Comparison of ENCODE assay signal across 29 cellular contexts in the genomic region with DNA sequence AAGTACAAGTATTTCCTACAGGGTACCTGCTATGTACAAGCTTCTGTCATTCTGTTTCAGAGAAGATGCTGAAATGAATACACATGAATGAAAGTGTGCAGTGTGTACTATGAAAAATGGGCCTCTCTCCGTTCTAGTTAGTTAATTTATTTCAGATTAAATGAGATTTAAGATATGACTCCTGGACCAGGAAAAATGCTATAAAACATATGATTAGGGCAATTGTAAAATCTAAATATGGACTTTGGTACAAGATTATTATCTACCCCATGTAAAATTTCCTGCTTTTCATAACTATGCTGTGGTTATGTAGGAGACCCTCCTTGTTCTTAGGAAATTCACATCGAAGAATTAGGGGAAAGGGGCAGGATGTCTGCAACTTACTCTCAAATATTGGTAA.
"Had no signal": no experiment of that assay in that cellular context is flagged by ENCODE, and none has a peak within 500 bp of the region (broad histone marks: within the 10 kb centered on the region; RNA-seq: fewer than 3 reads in every experiment).

No MANE protein-coding gene starts in this region.

- ATAC-seq: naive thymus-derived CD4-positive, alpha-beta T cell; natural killer cell; psoas muscle; right cardiac atrium; right lobe of liver; stimulated activated effector memory CD8-positive, alpha-beta T cell treated with anti-CD3 and anti-CD28 coated beads, Interleukin-12 subunit alpha, Interleukin-12 subunit beta, amount 100 ng/mL, for 72 hours; stimulated activated naive B cell treated with anti-CD40 and anti-IgM and Interleukin-4, amounts not matched to agents 10 μg/mL and 1 μg/mL and 100 μg/mL, for 72 hours; stimulated activated naive CD8-positive, alpha-beta T cell treated with anti-CD3 and anti-CD28 coated beads, Interleukin-15, amount 100 ng/mL, for 72 hours; upper lobe of right lung had no signal

- H3K27me3 ChIP-seq: neural progenitor cell, ovary, right lobe of liver, sigmoid colon, suprapubic skin, testis, tibial artery, upper lobe of right lung, uterus had no signal

- H3K36me3 ChIP-seq: neural progenitor cell, ovary, right lobe of liver, sigmoid colon, suprapubic skin, tibial artery, upper lobe of right lung, uterus had no signal

- H3K9ac ChIP-seq: neural progenitor cell, parathyroid adenoma had no signal

- H3K4me3 ChIP-seq: neural progenitor cell, ovary, psoas muscle, right lobe of liver, sigmoid colon, suprapubic skin, testis, tibial artery, upper lobe of right lung, uterus had no signal

- H3K4me1 Mint-ChIP-seq: natural killer cell; nephron; neural progenitor cell; stimulated activated effector memory CD8-positive, alpha-beta T cell treated with anti-CD3 and anti-CD28 coated beads, Interleukin-12 subunit alpha, Interleukin-12 subunit beta, amount 100 ng/mL, for 72 hours; stimulated activated naive CD8-positive, alpha-beta T cell treated with anti-CD3 and anti-CD28 coated beads, Interleukin-15, amount 100 ng/mL, for 72 hours had no signal

- H3K9me3 ChIP-seq: ovary, psoas muscle, right lobe of liver, sigmoid colon, suprapubic skin, testis, tibial artery, upper lobe of right lung, uterus had no signal

- H3K9me3 Mint-ChIP-seq: natural killer cell; nephron; neural progenitor cell; stimulated activated effector memory CD8-positive, alpha-beta T cell treated with anti-CD3 and anti-CD28 coated beads, Interleukin-12 subunit alpha, Interleukin-12 subunit beta, amount 100 ng/mL, for 72 hours; stimulated activated naive B cell treated with anti-CD40 and anti-IgM and Interleukin-4, amounts not matched to agents 10 μg/mL and 1 μg/mL and 100 μg/mL, for 72 hours; stimulated activated naive CD8-positive, alpha-beta T cell treated with anti-CD3 and anti-CD28 coated beads, Interleukin-15, amount 100 ng/mL, for 72 hours had no signal

- H3K4me3 Mint-ChIP-seq: naive thymus-derived CD4-positive, alpha-beta T cell; natural killer cell; nephron; neural progenitor cell; stimulated activated effector memory CD8-positive, alpha-beta T cell treated with anti-CD3 and anti-CD28 coated beads, Interleukin-12 subunit alpha, Interleukin-12 subunit beta, amount 100 ng/mL, for 72 hours; stimulated activated naive B cell treated with anti-CD40 and anti-IgM and Interleukin-4, amounts not matched to agents 10 μg/mL and 1 μg/mL and 100 μg/mL, for 72 hours; stimulated activated naive CD8-positive, alpha-beta T cell treated with anti-CD3 and anti-CD28 coated beads, Interleukin-15, amount 100 ng/mL, for 72 hours had no signal

- H3K4me2 ChIP-seq: neural progenitor cell had no signal

- H3K27ac ChIP-seq: neural progenitor cell, ovary, parathyroid adenoma, psoas muscle, right lobe of liver, sigmoid colon, suprapubic skin, testis, upper lobe of right lung, uterus had no signal

- H3K36me3 Mint-ChIP-seq: naive thymus-derived CD4-positive, alpha-beta T cell; natural killer cell; neural progenitor cell; stimulated activated effector memory CD8-positive, alpha-beta T cell treated with anti-CD3 and anti-CD28 coated beads, Interleukin-12 subunit alpha, Interleukin-12 subunit beta, amount 100 ng/mL, for 72 hours; stimulated activated naive B cell treated with anti-CD40 and anti-IgM and Interleukin-4, amounts not matched to agents 10 μg/mL and 1 μg/mL and 100 μg/mL, for 72 hours had no signal

- DNase-seq: naive thymus-derived CD4-positive, alpha-beta T cell; natural killer cell; occipital lobe; ovary; posterior cingulate gyrus; psoas muscle; right cardiac atrium; right lobe of liver; sigmoid colon; small intestine; stimulated activated CD4-positive, alpha-beta T cell treated with anti-CD3 and anti-CD28 coated beads, Interleukin-15, amount 100 ng/mL, for 24 hours; stimulated activated CD4-positive, alpha-beta T cell treated with anti-CD3 and anti-CD28 coated beads, Interleukin-2, amount 100 ng/mL, for 24 hours; stimulated activated CD4-positive, alpha-beta T cell treated with anti-CD3 and anti-CD28 coated beads, Interleukin-2, amount 100 ng/mL, for 48 hours; stimulated activated CD4-positive, alpha-beta T cell treated with anti-CD3 and anti-CD28 coated beads, Interleukin-4, amount 100 ng/mL, for 24 hours; stimulated activated naive B cell treated with anti-CD40 and anti-IgM and Interleukin-4, amounts not matched to agents 10 μg/mL and 1 μg/mL and 100 μg/mL, for 72 hours; stimulated activated naive CD4-positive, alpha-beta T cell treated with Interleukin-2 at 50 U/mL for 16 hours; stimulated activated naive CD8-positive, alpha-beta T cell treated with anti-CD3 and anti-CD28 coated beads, Interleukin-15, amount 100 ng/mL, for 72 hours; substantia nigra; testis; tibial artery; trophoblast cell; upper lobe of right lung; uterus had no signal

- H3K27ac Mint-ChIP-seq: naive thymus-derived CD4-positive, alpha-beta T cell; natural killer cell; nephron; neural progenitor cell; progenitor cell of endocrine pancreas; stimulated activated effector memory CD8-positive, alpha-beta T cell treated with anti-CD3 and anti-CD28 coated beads, Interleukin-12 subunit alpha, Interleukin-12 subunit beta, amount 100 ng/mL, for 72 hours; stimulated activated naive B cell treated with anti-CD40 and anti-IgM and Interleukin-4, amounts not matched to agents 10 μg/mL and 1 μg/mL and 100 μg/mL, for 72 hours; stimulated activated naive CD8-positive, alpha-beta T cell treated with anti-CD3 and anti-CD28 coated beads, Interleukin-15, amount 100 ng/mL, for 72 hours had no signal

- FAIRE-seq: small intestine had no signal

- H3K27me3 Mint-ChIP-seq: progenitor cell of endocrine pancreas had no signal

- H3K4me1 ChIP-seq: neural progenitor cell, parathyroid adenoma, psoas muscle, right lobe of liver, sigmoid colon, suprapubic skin, testis, upper lobe of right lung, uterus had no signal
